9 cellular contexts compared by ENCODE assay signal in the genomic region with DNA sequence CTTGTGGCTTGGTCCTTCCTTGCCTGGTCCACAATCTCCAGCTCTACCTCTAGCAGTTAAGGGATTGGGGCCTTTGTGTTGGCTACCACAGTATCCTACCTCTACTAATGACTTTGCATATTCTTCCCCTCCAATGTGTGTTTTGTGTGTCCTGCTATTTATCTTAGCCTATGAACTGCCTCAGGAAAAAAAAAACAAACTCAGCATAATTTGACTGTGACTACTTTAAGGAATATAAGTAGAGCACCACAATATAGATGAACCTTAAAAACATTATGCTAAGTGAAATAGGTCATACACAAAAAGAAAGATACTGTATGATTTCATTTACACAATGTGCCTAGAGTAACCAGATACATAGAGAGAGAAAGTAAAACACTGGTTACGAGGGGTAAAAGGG.
"Had no signal": no experiment of that assay in that cellular context is flagged by ENCODE, and none has a peak within 500 bp of the region (broad histone marks: within the 10 kb centered on the region; RNA-seq: fewer than 3 reads in every experiment).

No MANE protein-coding gene starts in this region.

- H3K4me3 ChIP-seq: GM23248, HAP-1 had no signal

- H3K27ac ChIP-seq: GM23248, KMS-11 had no signal

- H3K4me2 ChIP-seq: KMS-11 had no signal

- DNase-seq: GM23248, GOT3, H7, Karpas-422, KBM-7 had no signal

- H3K36me3 ChIP-seq: HAP-1 had no signal

- ATAC-seq: HCT116 had no signal

- H3K9me3 ChIP-seq: HAP-1 had no signal

- H3K9ac ChIP-seq: GM23248, KMS-11 had no signal

- H2AFZ ChIP-seq: GM23248 had no signal

- FAIRE-seq: HTR-8/SVneo had no signal
